Comparison of ENCODE assay signal across 8 cellular contexts in genomic region chr19:18373892-18374629, GRCh38. TPM values are rescaled to one million over a fixed set of nuclear protein-coding genes. Genes with fewer than 3 reads are reported as not detected.
DNase-seq lines count a peak whose midpoint lies in the region; ATAC-seq, FAIRE-seq and TF ChIP-seq lines count a peak whose summit lies in the region.

No MANE protein-coding gene starts in this region.

- peak; percentile 87 for ATAC-seq in HG02981 (IDR thresholded peaks at IDR 0.05; ENCODE audit: unreplicated experiment)
- peak; percentile 99 for ATAC-seq in stimulated activated naive CD8-positive, alpha-beta T cell treated with anti-CD3 and anti-CD28 coated beads, Interleukin-15, amount 100 ng/mL, for 72 hours

- H3K4me3 ChIP-seq in esophagus squamous epithelium: peak overlapping the region in 2 of 4 donors; percentile 5 to 10

- no peaks in the 10 kb centered on the region for H3K27me3 ChIP-seq in esophagus squamous epithelium

- no peak for TF ChIP-seq POLR2A in esophagus squamous epithelium (IDR thresholded peaks at IDR 0.05)

- 19 to 23% methylated on average over 8 to 11 of the region's 17 CpGs for WGBS in esophagus squamous epithelium, 2 donors

- peaks cover 23 to 43% (median 26%) of the 10 kb centered on the region in 3 donors for H3K4me1 ChIP-seq in esophagus squamous epithelium

- peaks cover 8% of the 10 kb centered on the region for H3K27me3 Mint-ChIP-seq in stimulated activated naive CD8-positive, alpha-beta T cell treated with anti-CD3 and anti-CD28 coated beads, Interleukin-15, amount 100 ng/mL, for 72 hours

- peak overlapping the region; percentile 67 to 77 for H3K4me3 Mint-ChIP-seq in stimulated activated naive CD8-positive, alpha-beta T cell treated with anti-CD3 and anti-CD28 coated beads, Interleukin-15, amount 100 ng/mL, for 72 hours

- in situ Hi-C loops in ACHN (cut with HindIII; ENCODE audit: low pct_ligation_motif_present, low pct_unique_long_range_greater_than_20kb, low sequenced_read_pairs): no loop called here

- H3K9me3 ChIP-seq in esophagus squamous epithelium: no peaks in the 10 kb centered on the region

- no peaks in the 10 kb centered on the region for H3K36me3 ChIP-seq in esophagus squamous epithelium

- peak; percentile 92 for FAIRE-seq in GM18507 (lab: Jason Lieb, UNC)

- H3K4me1 Mint-ChIP-seq in stimulated activated naive CD8-positive, alpha-beta T cell treated with anti-CD3 and anti-CD28 coated beads, Interleukin-15, amount 100 ng/mL, for 72 hours: peaks cover 18% of the 10 kb centered on the region

- DNase-seq in ACHN: peak; percentile 98
- peak; percentile 93 for DNase-seq in GM18507 (ENCODE audit: extremely low spot score, insufficient read length, low read depth)
- DNase-seq in NCI-H2227 treated with DMSO at 0.1 percent for 48 hours (lab: John Stamatoyannopoulos, UW): peak; percentile 18
- peak; percentile 16 to 70 (median 42) for DNase-seq in activated CD8-positive, alpha-beta memory T cell treated with anti-CD3 and anti-CD28 coated beads for 48 hours (ENCODE audit: low read depth in 2 of 3, low spot score in 2 of 3)
- peak; percentile 69 for DNase-seq in esophagus squamous epithelium (lab: John Stamatoyannopoulos, UW)
- DNase-seq in myocyte (ENCODE audit: low read depth): peak; percentile 99
- peak; percentile 60 to 86 for DNase-seq in stimulated activated naive CD8-positive, alpha-beta T cell treated with anti-CD3 and anti-CD28 coated beads, Interleukin-15, amount 100 ng/mL, for 72 hours

- H3K9me3 Mint-ChIP-seq in stimulated activated naive CD8-positive, alpha-beta T cell treated with anti-CD3 and anti-CD28 coated beads, Interleukin-15, amount 100 ng/mL, for 72 hours: no peaks in the 10 kb centered on the region

- no peak for TF ChIP-seq CTCF in esophagus squamous epithelium (IDR thresholded peaks at IDR 0.05)

- H3K27ac ChIP-seq in esophagus squamous epithelium: peak overlapping the region; percentile 47 to 83 (median 79)

- H3K27ac Mint-ChIP-seq in stimulated activated naive CD8-positive, alpha-beta T cell treated with anti-CD3 and anti-CD28 coated beads, Interleukin-15, amount 100 ng/mL, for 72 hours: peak overlapping the region; percentile 92 to 96

- intact Hi-C loops in esophagus squamous epithelium (cut with DNase I): no loop called here

RNA-seq across cellular contexts. Expression of gene GDF15, which starts 11.9 kb away (rescaled TPM):
- total RNA-seq in esophagus squamous epithelium: 1 to 10 TPM in 1 of 4 donors, under 1 TPM in 1, not detected in 2; 0.76 to 2.3 TPM
- total RNA-seq in myocyte: 104 and 116 TPM in 2 replicates
- polyA plus RNA-seq in myocyte (2012): 143 TPM

RNA-seq across cellular contexts. Expression of gene LRRC25, which starts 23.4 kb away (rescaled TPM):
- total RNA-seq in esophagus squamous epithelium (10 to 100 TPM in 1 of 4 donors, 1 to 10 TPM in 1, under 1 TPM in 2; 0.53 to 10.3 (median 1.9) TPM), myocyte (not detected in 2 replicates)
- polyA plus RNA-seq in myocyte (2012): not detected

RNA-seq across cellular contexts. Expression of gene PGPEP1, which starts 33.7 kb away (rescaled TPM):
- total RNA-seq in esophagus squamous epithelium: 10 to 100 TPM in 1 of 4 donors, 1 to 10 TPM in 2, under 1 TPM in 1; 0.83 to 10.1 (median 5.3) TPM
- total RNA-seq in myocyte: 32.1 and 47.9 TPM in 2 replicates
- 30.6 TPM for polyA plus RNA-seq in myocyte (2012)

RNA-seq across cellular contexts. Expression of gene SSBP4, which starts 45.1 kb away (rescaled TPM):
- total RNA-seq in esophagus squamous epithelium: 10 to 100 TPM; 23.7 to 48.1 (median 26.1) TPM
- 124 and 134 TPM in 2 replicates for total RNA-seq in myocyte
- polyA plus RNA-seq in myocyte (2012): 31.0 TPM

RNA-seq across cellular contexts. Expression of gene LSM4, which starts 51.2 kb away (rescaled TPM):
- total RNA-seq in esophagus squamous epithelium: 100 to 1,000 TPM in 3 of 4 donors, 10 to 100 TPM in 1; 97.3 to 228 (median 137) TPM
- total RNA-seq in myocyte: 290 and 353 TPM in 2 replicates
- polyA plus RNA-seq in myocyte (2012): 213 TPM

Comparison
In these comparisons a context has a peak if more than half of its experiments do, and no peak if none do; other contexts are left out.
1. DNase-seq: peak in every context shown above with its lines; median percentile 99 in myocyte; 98 in ACHN; 93 in GM18507; 73 in stimulated activated naive CD8-positive, alpha-beta T cell treated with anti-CD3 and anti-CD28 coated beads, Interleukin-15, amount 100 ng/mL, for 72 hours; 69 in esophagus squamous epithelium; 42 in activated CD8-positive, alpha-beta memory T cell treated with anti-CD3 and anti-CD28 coated beads for 48 hours; 18 in NCI-H2227 treated with DMSO at 0.1 percent for 48 hours.
2. RNA of gene GDF15, which starts 11.9 kb away (total RNA-seq): 104 to 116 TPM in myocyte; 0.76 to 2.3 TPM in esophagus squamous epithelium; every median in the first group is over 10 times any median in the second.